22 cellular contexts compared by ENCODE assay signal in genomic region chrX:21998037-21998436, GRCh38. TPM values are rescaled to one million over a fixed set of nuclear protein-coding genes. Genes with fewer than 3 reads are reported as not detected.
"Had no signal": no experiment of that assay in that cellular context is flagged by ENCODE, and none has a peak within 500 bp of the region (broad histone marks: within the 10 kb centered on the region; RNA-seq: fewer than 3 reads in every experiment).

No MANE protein-coding gene starts in this region.

- H3K9me3 Mint-ChIP-seq: effector memory CD8-positive, alpha-beta T cell; naive thymus-derived CD4-positive, alpha-beta T cell; T-helper 2 cell treated with Interferon-gamma antibody and Interleukin-4, amounts not matched to agents 5 μg/mL and 100 μg/mL, for 36 hours had no signal

- H3K4me3 ChIP-seq: body of pancreas, coronary artery, dorsolateral prefrontal cortex, gastroesophageal sphincter, hepatocyte, right lobe of liver, tibial nerve had no signal

- H3K27me3 ChIP-seq: body of pancreas, gastroesophageal sphincter, hepatocyte, right lobe of liver, tibial nerve had no signal

- H3K27me3 Mint-ChIP-seq: effector memory CD8-positive, alpha-beta T cell; naive thymus-derived CD4-positive, alpha-beta T cell had no signal

- H3K27ac ChIP-seq: coronary artery, gastroesophageal sphincter, right lobe of liver, VCaP had no signal

- H3K27ac Mint-ChIP-seq: effector memory CD8-positive, alpha-beta T cell; naive thymus-derived CD4-positive, alpha-beta T cell; T-helper 2 cell treated with Interferon-gamma antibody and Interleukin-4, amounts not matched to agents 5 μg/mL and 100 μg/mL, for 36 hours had no signal

- H3K4me3 Mint-ChIP-seq: effector memory CD8-positive, alpha-beta T cell; naive thymus-derived CD4-positive, alpha-beta T cell; T-helper 2 cell treated with Interferon-gamma antibody and Interleukin-4, amounts not matched to agents 5 μg/mL and 100 μg/mL, for 36 hours had no signal

- DNase-seq: activated CD4-positive, alpha-beta T cell treated with anti-CD3 and anti-CD28 coated beads for 48 hours; activated CD8-positive, alpha-beta memory T cell treated with anti-CD3 and anti-CD28 coated beads for 24 hours; activated gamma-delta T cell; activated naive CD4-positive, alpha-beta T cell treated with anti-CD3 and anti-CD28 coated beads, Interleukin-2, amount 50 U/mL, for 16 hours; anterior cingulate cortex; body of pancreas; dorsolateral prefrontal cortex; effector memory CD8-positive, alpha-beta T cell; left cardiac atrium; left ventricle myocardium superior; midbrain; naive thymus-derived CD4-positive, alpha-beta T cell; right lobe of liver; stimulated activated CD4-positive, alpha-beta T cell treated with anti-CD3 and anti-CD28 coated beads, Interleukin-2, amount 100 ng/mL, for 48 hours; stimulated activated naive CD4-positive, alpha-beta T cell treated with Interleukin-2 at 50 U/mL for 16 hours; T-helper 1 cell had no signal

- H3K4me1 ChIP-seq: body of pancreas, gastroesophageal sphincter, right lobe of liver, tibial nerve had no signal

- H3K36me3 ChIP-seq: right lobe of liver had no signal

- H2AFZ ChIP-seq: hepatocyte had no signal

- H3K79me2 ChIP-seq: hepatocyte had no signal

- H3K9me3 ChIP-seq: body of pancreas, gastroesophageal sphincter, right lobe of liver had no signal

- H3K4me2 ChIP-seq: hepatocyte had no signal

RNA-seq across cellular contexts. Expression of gene PHEX, which starts 34.1 kb away (rescaled TPM):
- total RNA-seq: body of pancreas had no signal
- polyA plus RNA-seq: naive thymus-derived CD4-positive, alpha-beta T cell had no signal
